Comparison of ENCODE assay signal across 24 cellular contexts in the genomic region with DNA sequence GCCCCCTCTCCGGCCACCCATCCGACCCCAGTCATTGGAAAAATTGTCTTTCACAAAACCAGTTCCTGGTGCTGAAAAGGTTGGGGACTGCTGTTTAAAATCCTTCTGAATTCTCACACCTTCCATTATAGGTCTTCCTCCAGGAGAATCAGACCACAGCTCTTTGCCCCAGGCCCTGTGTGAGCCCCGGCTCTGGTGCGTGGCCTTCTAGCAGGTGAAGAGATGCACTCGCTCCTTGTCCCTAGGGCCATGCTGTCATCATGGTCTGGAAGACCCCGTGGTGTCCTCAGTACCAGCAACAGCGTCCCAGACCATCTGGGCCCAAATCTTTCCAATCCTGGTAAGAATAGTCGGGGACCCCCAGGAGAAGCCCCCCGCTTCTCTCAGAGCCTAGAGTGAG.
"Had no signal": no experiment of that assay in that cellular context is flagged by ENCODE, and none has a peak within 500 bp of the region (broad histone marks: within the 10 kb centered on the region; RNA-seq: fewer than 3 reads in every experiment).

No MANE protein-coding gene starts in this region.

- H3K9me3 ChIP-seq: ovary, prostate gland, right lobe of liver, sigmoid colon, stomach, thoracic aorta, thyroid gland, upper lobe of left lung, vagina had no signal

- ATAC-seq: naive thymus-derived CD8-positive, alpha-beta T cell; right cardiac atrium; right lobe of liver; stimulated activated effector memory CD8-positive, alpha-beta T cell treated with anti-CD3 and anti-CD28 coated beads, Interleukin-12 subunit alpha, Interleukin-12 subunit beta, amount 100 ng/mL, for 72 hours; stimulated activated naive B cell treated with anti-CD40 and anti-IgM and Interleukin-4, amounts not matched to agents 10 μg/mL and 1 μg/mL and 100 μg/mL, for 72 hours had no signal

- H3K4me1 ChIP-seq: parathyroid adenoma, prostate gland, upper lobe of left lung had no signal

- H3K27ac ChIP-seq: ovary, parathyroid adenoma, prostate gland, right lobe of liver, sigmoid colon, stomach, thoracic aorta, thyroid gland, tibial nerve, upper lobe of left lung, vagina had no signal

- H3K27me3 ChIP-seq: ovary, right lobe of liver, sigmoid colon, stomach, thyroid gland, tibial nerve, upper lobe of left lung, vagina had no signal

- H3K36me3 ChIP-seq: ovary, prostate gland, right lobe of liver, sigmoid colon, stomach, thoracic aorta, thyroid gland, tibial nerve, upper lobe of left lung, vagina had no signal

- DNase-seq: naive thymus-derived CD8-positive, alpha-beta T cell; nephron progenitor cell; occipital lobe; ovary; right cardiac atrium; right lobe of liver; small intestine; stimulated activated CD4-positive, alpha-beta T cell treated with anti-CD3 and anti-CD28 coated beads, Interleukin-15, amount 100 ng/mL, for 24 hours; stimulated activated CD4-positive, alpha-beta T cell treated with anti-CD3 and anti-CD28 coated beads, Interleukin-2, amount 100 ng/mL, for 24 hours; stimulated activated CD4-positive, alpha-beta T cell treated with anti-CD3 and anti-CD28 coated beads, Interleukin-2, amount 100 ng/mL, for 48 hours; stimulated activated CD4-positive, alpha-beta T cell treated with anti-CD3 and anti-CD28 coated beads, Interleukin-4, amount 100 ng/mL, for 24 hours; stimulated activated naive B cell treated with anti-CD40 and anti-IgM and Interleukin-4, amounts not matched to agents 10 μg/mL and 1 μg/mL and 100 μg/mL, for 72 hours; stimulated activated naive CD4-positive, alpha-beta T cell treated with Interleukin-2 at 50 U/mL for 16 hours; stomach; thyroid gland; trophoblast cell; upper lobe of left lung had no signal

- H3K9ac ChIP-seq: parathyroid adenoma had no signal

- H3K4me3 ChIP-seq: ovary, prostate gland, right lobe of liver, sigmoid colon, stomach, thoracic aorta, thyroid gland, tibial nerve, upper lobe of left lung, vagina had no signal

- H2AFZ ChIP-seq: parathyroid adenoma had no signal
